1 cellular context compared by ENCODE assay signal in the genomic region with DNA sequence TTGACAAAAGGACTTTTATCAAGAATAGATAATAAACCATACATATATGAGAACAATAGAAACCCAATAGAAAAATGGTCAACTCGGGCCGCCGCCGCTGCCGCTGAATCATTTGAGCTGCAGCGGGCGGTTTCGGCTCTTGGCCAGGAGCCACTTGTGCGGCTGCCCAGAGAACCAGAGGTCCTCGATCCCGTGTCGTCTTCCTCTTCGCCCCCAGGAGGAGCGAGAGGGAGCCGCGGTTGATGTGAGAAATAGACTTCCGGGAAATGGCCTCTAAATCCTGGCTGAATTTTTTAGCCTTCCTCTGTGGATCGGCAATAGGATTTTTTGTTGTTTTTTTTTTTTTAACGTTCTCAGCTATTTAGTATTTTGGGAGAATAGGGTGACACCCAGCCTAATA.
TF ChIP-seq lines count a peak whose summit lies in the region.

No MANE protein-coding gene starts in this region.

TF ChIP-seq in HepG2, 621 proteins besides CTCF, POLR2A, EP300 and RAD21 (continued from another document):
- TF ChIP-seq, protein P1, sequence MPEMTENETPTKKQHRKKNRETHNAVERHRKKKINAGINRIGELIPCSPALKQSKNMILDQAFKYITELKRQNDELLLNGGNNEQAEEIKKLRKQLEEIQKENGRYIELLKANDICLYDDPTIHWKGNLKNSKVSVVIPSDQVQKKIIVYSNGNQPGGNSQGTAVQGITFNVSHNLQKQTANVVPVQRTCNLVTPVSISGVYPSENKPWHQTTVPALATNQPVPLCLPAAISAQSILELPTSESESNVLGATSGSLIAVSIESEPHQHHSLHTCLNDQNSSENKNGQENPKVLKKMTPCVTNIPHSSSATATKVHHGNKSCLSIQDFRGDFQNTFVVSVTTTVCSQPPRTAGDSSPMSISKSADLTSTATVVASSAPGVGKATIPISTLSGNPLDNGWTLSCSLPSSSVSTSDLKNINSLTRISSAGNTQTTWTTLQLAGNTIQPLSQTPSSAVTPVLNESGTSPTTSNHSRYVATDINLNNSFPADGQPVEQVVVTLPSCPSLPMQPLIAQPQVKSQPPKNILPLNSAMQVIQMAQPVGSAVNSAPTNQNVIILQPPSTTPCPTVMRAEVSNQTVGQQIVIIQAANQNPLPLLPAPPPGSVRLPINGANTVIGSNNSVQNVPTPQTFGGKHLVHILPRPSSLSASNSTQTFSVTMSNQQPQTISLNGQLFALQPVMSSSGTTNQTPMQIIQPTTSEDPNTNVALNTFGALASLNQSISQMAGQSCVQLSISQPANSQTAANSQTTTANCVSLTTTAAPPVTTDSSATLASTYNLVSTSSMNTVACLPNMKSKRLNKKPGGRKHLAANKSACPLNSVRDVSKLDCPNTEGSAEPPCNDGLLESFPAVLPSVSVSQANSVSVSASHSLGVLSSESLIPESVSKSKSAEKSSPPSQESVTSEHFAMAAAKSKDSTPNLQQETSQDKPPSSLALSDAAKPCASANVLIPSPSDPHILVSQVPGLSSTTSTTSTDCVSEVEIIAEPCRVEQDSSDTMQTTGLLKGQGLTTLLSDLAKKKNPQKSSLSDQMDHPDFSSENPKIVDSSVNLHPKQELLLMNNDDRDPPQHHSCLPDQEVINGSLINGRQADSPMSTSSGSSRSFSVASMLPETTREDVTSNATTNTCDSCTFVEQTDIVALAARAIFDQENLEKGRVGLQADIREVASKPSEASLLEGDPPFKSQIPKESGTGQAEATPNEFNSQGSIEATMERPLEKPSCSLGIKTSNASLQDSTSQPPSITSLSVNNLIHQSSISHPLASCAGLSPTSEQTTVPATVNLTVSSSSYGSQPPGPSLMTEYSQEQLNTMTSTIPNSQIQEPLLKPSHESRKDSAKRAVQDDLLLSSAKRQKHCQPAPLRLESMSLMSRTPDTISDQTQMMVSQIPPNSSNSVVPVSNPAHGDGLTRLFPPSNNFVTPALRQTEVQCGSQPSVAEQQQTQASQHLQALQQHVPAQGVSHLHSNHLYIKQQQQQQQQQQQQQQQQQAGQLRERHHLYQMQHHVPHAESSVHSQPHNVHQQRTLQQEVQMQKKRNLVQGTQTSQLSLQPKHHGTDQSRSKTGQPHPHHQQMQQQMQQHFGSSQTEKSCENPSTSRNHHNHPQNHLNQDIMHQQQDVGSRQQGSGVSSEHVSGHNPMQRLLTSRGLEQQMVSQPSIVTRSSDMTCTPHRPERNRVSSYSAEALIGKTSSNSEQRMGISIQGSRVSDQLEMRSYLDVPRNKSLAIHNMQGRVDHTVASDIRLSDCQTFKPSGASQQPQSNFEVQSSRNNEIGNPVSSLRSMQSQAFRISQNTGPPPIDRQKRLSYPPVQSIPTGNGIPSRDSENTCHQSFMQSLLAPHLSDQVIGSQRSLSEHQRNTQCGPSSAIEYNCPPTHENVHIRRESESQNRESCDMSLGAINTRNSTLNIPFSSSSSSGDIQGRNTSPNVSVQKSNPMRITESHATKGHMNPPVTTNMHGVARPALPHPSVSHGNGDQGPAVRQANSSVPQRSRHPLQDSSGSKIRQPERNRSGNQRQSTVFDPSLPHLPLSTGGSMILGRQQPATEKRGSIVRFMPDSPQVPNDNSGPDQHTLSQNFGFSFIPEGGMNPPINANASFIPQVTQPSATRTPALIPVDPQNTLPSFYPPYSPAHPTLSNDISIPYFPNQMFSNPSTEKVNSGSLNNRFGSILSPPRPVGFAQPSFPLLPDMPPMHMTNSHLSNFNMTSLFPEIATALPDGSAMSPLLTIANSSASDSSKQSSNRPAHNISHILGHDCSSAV (CRISPR knock-in tag; IDR thresholded peaks at IDR 0.05; ENCODE audit: borderline replicate concordance) = no peak
- TF ChIP-seq, protein P2, sequence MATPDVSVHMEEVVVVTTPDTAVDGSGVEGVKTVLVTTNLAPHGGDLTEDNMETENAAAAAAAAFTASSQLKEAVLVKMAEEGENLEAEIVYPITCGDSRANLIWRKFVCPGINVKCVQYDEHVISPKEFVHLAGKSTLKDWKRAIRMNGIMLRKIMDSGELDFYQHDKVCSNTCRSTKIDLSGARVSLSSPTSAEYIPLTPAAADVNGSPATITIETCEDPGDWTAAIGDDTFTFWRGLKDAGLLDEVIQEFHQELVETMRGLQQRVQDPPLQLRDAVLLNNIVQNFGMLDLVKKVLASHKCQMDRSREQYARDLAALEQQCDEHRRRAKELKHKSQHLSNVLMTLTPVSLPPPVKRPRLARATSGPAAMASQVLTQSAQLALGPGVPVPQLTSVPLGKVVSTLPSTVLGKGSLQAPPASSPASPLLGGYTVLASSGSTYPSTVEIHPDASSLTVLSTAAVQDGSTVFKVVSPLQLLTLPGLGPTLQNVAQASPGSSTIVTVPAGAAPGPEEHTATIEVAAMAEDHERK (CRISPR knock-in tag; IDR thresholded peaks at IDR 0.05; ENCODE audit: low read depth) = no peak
- peak; percentile 37 for TF ChIP-seq YY1 (IDR thresholded peaks at IDR 0.05; ENCODE audit: insufficient read depth, insufficient replicate concordance, low read depth, low read length)
- no peak for TF ChIP-seq NFATC3 (CRISPR knock-in tag; IDR thresholded peaks at IDR 0.05)
- no peak for TF ChIP-seq ZNF430 (CRISPR knock-in tag; IDR thresholded peaks at IDR 0.05)
- TF ChIP-seq, protein P3, sequence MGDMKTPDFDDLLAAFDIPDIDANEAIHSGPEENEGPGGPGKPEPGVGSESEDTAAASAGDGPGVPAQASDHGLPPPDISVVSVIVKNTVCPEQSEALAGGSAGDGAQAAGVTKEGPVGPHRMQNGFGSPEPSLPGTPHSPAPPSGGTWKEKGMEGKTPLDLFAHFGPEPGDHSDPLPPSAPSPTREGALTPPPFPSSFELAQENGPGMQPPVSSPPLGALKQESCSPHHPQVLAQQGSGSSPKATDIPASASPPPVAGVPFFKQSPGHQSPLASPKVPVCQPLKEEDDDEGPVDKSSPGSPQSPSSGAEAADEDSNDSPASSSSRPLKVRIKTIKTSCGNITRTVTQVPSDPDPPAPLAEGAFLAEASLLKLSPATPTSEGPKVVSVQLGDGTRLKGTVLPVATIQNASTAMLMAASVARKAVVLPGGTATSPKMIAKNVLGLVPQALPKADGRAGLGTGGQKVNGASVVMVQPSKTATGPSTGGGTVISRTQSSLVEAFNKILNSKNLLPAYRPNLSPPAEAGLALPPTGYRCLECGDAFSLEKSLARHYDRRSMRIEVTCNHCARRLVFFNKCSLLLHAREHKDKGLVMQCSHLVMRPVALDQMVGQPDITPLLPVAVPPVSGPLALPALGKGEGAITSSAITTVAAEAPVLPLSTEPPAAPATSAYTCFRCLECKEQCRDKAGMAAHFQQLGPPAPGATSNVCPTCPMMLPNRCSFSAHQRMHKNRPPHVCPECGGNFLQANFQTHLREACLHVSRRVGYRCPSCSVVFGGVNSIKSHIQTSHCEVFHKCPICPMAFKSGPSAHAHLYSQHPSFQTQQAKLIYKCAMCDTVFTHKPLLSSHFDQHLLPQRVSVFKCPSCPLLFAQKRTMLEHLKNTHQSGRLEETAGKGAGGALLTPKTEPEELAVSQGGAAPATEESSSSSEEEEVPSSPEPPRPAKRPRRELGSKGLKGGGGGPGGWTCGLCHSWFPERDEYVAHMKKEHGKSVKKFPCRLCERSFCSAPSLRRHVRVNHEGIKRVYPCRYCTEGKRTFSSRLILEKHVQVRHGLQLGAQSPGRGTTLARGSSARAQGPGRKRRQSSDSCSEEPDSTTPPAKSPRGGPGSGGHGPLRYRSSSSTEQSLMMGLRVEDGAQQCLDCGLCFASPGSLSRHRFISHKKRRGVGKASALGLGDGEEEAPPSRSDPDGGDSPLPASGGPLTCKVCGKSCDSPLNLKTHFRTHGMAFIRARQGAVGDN (CRISPR knock-in tag; IDR thresholded peaks at IDR 0.05) = peak; percentile 55
- TF ChIP-seq, protein P4, sequence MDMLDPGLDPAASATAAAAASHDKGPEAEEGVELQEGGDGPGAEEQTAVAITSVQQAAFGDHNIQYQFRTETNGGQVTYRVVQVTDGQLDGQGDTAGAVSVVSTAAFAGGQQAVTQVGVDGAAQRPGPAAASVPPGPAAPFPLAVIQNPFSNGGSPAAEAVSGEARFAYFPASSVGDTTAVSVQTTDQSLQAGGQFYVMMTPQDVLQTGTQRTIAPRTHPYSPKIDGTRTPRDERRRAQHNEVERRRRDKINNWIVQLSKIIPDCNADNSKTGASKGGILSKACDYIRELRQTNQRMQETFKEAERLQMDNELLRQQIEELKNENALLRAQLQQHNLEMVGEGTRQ (IDR thresholded peaks at IDR 0.05; ENCODE audit: low read depth, low read length) = no peak
- TF ChIP-seq, protein P4 (CRISPR knock-in tag; IDR thresholded peaks at IDR 0.05; ENCODE audit: borderline replicate concordance) = no peak
- TF ChIP-seq ZNF207 (IDR thresholded peaks at IDR 0.05; ENCODE audit: borderline replicate concordance) = no peak
- no peak for TF ChIP-seq AKAP8 (CRISPR knock-in tag; IDR thresholded peaks at IDR 0.05)
- TF ChIP-seq ELF4 (CRISPR knock-in tag; IDR thresholded peaks at IDR 0.05; ENCODE audit: borderline replicate concordance) = no peak
- TF ChIP-seq, protein P5, sequence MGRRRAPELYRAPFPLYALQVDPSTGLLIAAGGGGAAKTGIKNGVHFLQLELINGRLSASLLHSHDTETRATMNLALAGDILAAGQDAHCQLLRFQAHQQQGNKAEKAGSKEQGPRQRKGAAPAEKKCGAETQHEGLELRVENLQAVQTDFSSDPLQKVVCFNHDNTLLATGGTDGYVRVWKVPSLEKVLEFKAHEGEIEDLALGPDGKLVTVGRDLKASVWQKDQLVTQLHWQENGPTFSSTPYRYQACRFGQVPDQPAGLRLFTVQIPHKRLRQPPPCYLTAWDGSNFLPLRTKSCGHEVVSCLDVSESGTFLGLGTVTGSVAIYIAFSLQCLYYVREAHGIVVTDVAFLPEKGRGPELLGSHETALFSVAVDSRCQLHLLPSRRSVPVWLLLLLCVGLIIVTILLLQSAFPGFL (CRISPR knock-in tag; IDR thresholded peaks at IDR 0.05) = no peak
- no peak for TF ChIP-seq MBD4 (IDR thresholded peaks at IDR 0.05; ENCODE audit: borderline replicate concordance, low read length)
- TF ChIP-seq, protein P6, sequence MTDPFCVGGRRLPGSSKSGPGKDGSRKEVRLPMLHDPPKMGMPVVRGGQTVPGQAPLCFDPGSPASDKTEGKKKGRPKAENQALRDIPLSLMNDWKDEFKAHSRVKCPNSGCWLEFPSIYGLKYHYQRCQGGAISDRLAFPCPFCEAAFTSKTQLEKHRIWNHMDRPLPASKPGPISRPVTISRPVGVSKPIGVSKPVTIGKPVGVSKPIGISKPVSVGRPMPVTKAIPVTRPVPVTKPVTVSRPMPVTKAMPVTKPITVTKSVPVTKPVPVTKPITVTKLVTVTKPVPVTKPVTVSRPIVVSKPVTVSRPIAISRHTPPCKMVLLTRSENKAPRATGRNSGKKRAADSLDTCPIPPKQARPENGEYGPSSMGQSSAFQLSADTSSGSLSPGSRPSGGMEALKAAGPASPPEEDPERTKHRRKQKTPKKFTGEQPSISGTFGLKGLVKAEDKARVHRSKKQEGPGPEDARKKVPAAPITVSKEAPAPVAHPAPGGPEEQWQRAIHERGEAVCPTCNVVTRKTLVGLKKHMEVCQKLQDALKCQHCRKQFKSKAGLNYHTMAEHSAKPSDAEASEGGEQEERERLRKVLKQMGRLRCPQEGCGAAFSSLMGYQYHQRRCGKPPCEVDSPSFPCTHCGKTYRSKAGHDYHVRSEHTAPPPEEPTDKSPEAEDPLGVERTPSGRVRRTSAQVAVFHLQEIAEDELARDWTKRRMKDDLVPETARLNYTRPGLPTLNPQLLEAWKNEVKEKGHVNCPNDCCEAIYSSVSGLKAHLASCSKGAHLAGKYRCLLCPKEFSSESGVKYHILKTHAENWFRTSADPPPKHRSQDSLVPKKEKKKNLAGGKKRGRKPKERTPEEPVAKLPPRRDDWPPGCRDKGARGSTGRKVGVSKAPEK (CRISPR knock-in tag; IDR thresholded peaks at IDR 0.05; ENCODE audit: borderline replicate concordance) = no peak
